ENCODE assay signal across 8 cellular contexts in genomic region chr10:97333601-97334369, GRCh38. TPM values are rescaled to one million over a fixed set of nuclear protein-coding genes. Genes with fewer than 3 reads are reported as not detected.
DNase-seq lines count a peak whose midpoint lies in the region; ATAC-seq lines count a peak whose summit lies in the region.

No MANE protein-coding gene starts in this region.

- no peaks in the 10 kb centered on the region for H3K9me3 Mint-ChIP-seq in activated naive CD4-positive, alpha-beta T cell treated with anti-CD3 and anti-CD28 coated beads for 36 hours

- H3K4me3 Mint-ChIP-seq in activated naive CD4-positive, alpha-beta T cell treated with anti-CD3 and anti-CD28 coated beads for 36 hours: peak overlapping the region; percentile 75

- DNase-seq in NCI-H1417 (lab: John Stamatoyannopoulos, UW): peak; percentile 8 to 66 (median 62)
- no peak for DNase-seq in NCI-H1417 treated with DMSO at 0.1 percent for 48 hours (lab: John Stamatoyannopoulos, UW)
- peak; percentile 67 for DNase-seq in NOMO-1 treated with DMSO at 0.1 percent for 48 hours (lab: John Stamatoyannopoulos, UW; ENCODE audit: unreplicated experiment)
- DNase-seq in activated naive CD4-positive, alpha-beta T cell treated with anti-CD3 and anti-CD28 coated beads for 36 hours: peak; percentile 54
- peak; percentile 86 for DNase-seq in cardiac septum (ENCODE audit: low spot score)
- peak in 6 of 10 donors; percentile 23 to 89 (median 56) for DNase-seq in posterior cingulate gyrus
- DNase-seq in dedifferentiated amniotic fluid mesenchymal stem cell (ENCODE audit: extremely low spot score): no peak

- peaks cover 38% of the 10 kb centered on the region for H3K4me1 Mint-ChIP-seq in activated naive CD4-positive, alpha-beta T cell treated with anti-CD3 and anti-CD28 coated beads for 36 hours (ENCODE audit: low read depth)

- H3K27me3 Mint-ChIP-seq in activated naive CD4-positive, alpha-beta T cell treated with anti-CD3 and anti-CD28 coated beads for 36 hours (ENCODE audit: low read depth): no peaks in the 10 kb centered on the region

- H3K27ac Mint-ChIP-seq in activated naive CD4-positive, alpha-beta T cell treated with anti-CD3 and anti-CD28 coated beads for 36 hours: peak overlapping the region; percentile 63

- CTCF ChIA-PET in activated naive CD4-positive, alpha-beta T cell treated with anti-CD3 and anti-CD28 coated beads for 36 hours (lab: Charles Lee): interaction anchor here (2.0 to 4.0 kb wide), 3 partner anchors 12 to 54 kb away, joined by 11 to 39 read pairs (median 13); no protein-coding TSS in a partner anchor

- H3K36me3 Mint-ChIP-seq in activated naive CD4-positive, alpha-beta T cell treated with anti-CD3 and anti-CD28 coated beads for 36 hours (ENCODE audit: low read depth): peaks cover 4% of the 10 kb centered on the region

- intact Hi-C loops in activated naive CD4-positive, alpha-beta T cell treated with anti-CD3 and anti-CD28 coated beads for 36 hours (cut with micrococcal nuclease): loop anchor here (1.0 to 10.0 kb wide), 12 partner anchors 13 to 746 kb away; partner anchors contain the start of genes ARHGAP19, LCOR, PGAM1 and PI4K2A
- intact Hi-C loops in cardiac septum (cut with DNase I): loop anchor here (2.0 to 5.0 kb wide), 2 partner anchors 41 to 55 kb away; partner anchors contain the start of gene ARHGAP19
- intact Hi-C loops in posterior cingulate gyrus (cut with DNase I): loop anchor here (1.0 to 5.0 kb wide), 3 partner anchors 14 to 55 kb away; partner anchors contain the start of genes ARHGAP19 and FRAT1

- peak; percentile 28 for ATAC-seq in HG02678 (IDR thresholded peaks at IDR 0.05; ENCODE audit: unreplicated experiment)

RNA-seq across cellular contexts. Expression of gene FRAT2, which starts 0.7 kb away (rescaled TPM):
- total RNA-seq in activated naive CD4-positive, alpha-beta T cell treated with anti-CD3 and anti-CD28 coated beads for 36 hours: 1 to 10 TPM; 5.1 to 5.6 TPM
- 4.8 TPM for total RNA-seq in cardiac septum

RNA-seq across cellular contexts. Expression of gene FRAT1, which starts 14.7 kb away (rescaled TPM):
- total RNA-seq in activated naive CD4-positive, alpha-beta T cell treated with anti-CD3 and anti-CD28 coated beads for 36 hours: 1 to 10 TPM; 2.3 to 3.0 TPM
- 1.6 TPM for total RNA-seq in cardiac septum

RNA-seq across cellular contexts. Expression of gene ARHGAP19, which starts 41.3 kb away (rescaled TPM):
- 10 to 100 TPM; 76.7 to 91.9 TPM for total RNA-seq in activated naive CD4-positive, alpha-beta T cell treated with anti-CD3 and anti-CD28 coated beads for 36 hours
- total RNA-seq in cardiac septum: 4.4 TPM

Comparison
In these comparisons a context has a peak if more than half of its experiments do, and no peak if none do; other contexts are left out.
1. DNase-seq: peak in NCI-H1417 (3 of 3), NOMO-1 treated with DMSO at 0.1 percent for 48 hours (single experiment), activated naive CD4-positive, alpha-beta T cell treated with anti-CD3 and anti-CD28 coated beads for 36 hours (single experiment), cardiac septum (single experiment) and posterior cingulate gyrus (6 of 10); none in NCI-H1417 treated with DMSO at 0.1 percent for 48 hours (single experiment) and dedifferentiated amniotic fluid mesenchymal stem cell (single experiment).
2. RNA of gene ARHGAP19, which starts 41.3 kb away (total RNA-seq): 76.7 to 91.9 TPM in activated naive CD4-positive, alpha-beta T cell treated with anti-CD3 and anti-CD28 coated beads for 36 hours; 4.4 TPM in cardiac septum (single experiment); every median in the first group is over 10 times any median in the second.